In the genomic region with DNA sequence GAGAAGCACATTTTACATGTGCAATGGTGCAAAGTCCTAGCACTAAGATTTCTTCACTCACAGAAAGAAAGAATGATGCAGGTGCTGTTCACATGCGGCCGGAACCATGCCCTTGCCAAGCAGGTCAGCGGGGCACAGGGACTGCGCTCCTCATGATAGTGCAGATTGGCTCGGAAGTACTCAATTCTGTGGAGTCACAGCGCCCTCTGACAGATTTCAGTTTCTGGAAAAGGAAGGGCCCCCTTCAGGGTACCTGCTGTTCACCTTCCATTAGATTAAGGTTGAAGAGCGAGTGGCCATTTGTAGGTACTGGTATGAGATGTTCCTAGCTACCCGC, we compare ENCODE assay signal across 24 cellular contexts.
A peak's percentile ranks its signal among the peaks of the same experiment; 100 is the strongest.
DNase-seq lines count a peak whose midpoint lies in the region; ATAC-seq and TF ChIP-seq lines count a peak whose summit lies in the region.
"Had no signal": no experiment of that assay in that cellular context is flagged by ENCODE, and none has a peak within 500 bp of the region (broad histone marks: within the 10 kb centered on the region; RNA-seq: fewer than 3 reads in every experiment).

No MANE protein-coding gene starts in this region.

- H3K27me3 Mint-ChIP-seq in WTC11 (ENCODE audit: low read depth) (no peaks in the 10 kb centered on the region; the same call in 1 of the 2 replicates), type B pancreatic cell (no peaks in the 10 kb centered on the region)

- DNase-seq in NCI-H82 (lab: John Stamatoyannopoulos, UW) (peak; percentile 28), NCI-H82 treated with DMSO at 0.1 percent for 48 hours (lab: John Stamatoyannopoulos, UW; ENCODE audit: unreplicated experiment) (no peak), WTC11 (ENCODE audit: low spot score) (peak; percentile 21), left lobe of liver (ENCODE audit: low spot score) (peak; percentile 81), type B pancreatic cell (ENCODE audit: extremely low spot score, unreplicated experiment) (no peak), hepatic stellate cell (ENCODE audit: low spot score) (no peak), islet precursor cell (no peak)
- DNase-seq: activated CD4-positive, alpha-beta T cell treated with anti-CD3 and anti-CD28 coated beads for 36 hours; activated naive CD4-positive, alpha-beta T cell treated with anti-CD3 and anti-CD28 coated beads, Interleukin-2, amount 10 ng/mL, durations not matched to agents 7 days and 5 days; amniotic stem cell; DMS79; effector CD4-positive, alpha-beta T cell; naive B cell; NCI-H1417; NCI-H2029; NCI-H526; PC-9; stimulated activated CD4-positive, alpha-beta T cell treated with anti-CD3 and anti-CD28 coated beads, Interleukin-4, amount 100 ng/mL, for 24 hours had no signal

- H3K4me1 Mint-ChIP-seq in WTC11 (peaks cover 15% of the 10 kb centered on the region), type B pancreatic cell (ENCODE audit: unreplicated experiment) (peaks cover 21% of the 10 kb centered on the region)

- POLR2A ChIA-PET in WTC11 (lab: Charles Lee) = interaction anchor here (0.9 kb wide), 1 partner anchor 232 kb away, joined by 3 read pairs; a partner anchor contains a TSS

- H3K36me3 Mint-ChIP-seq in WTC11 = no peaks in the 10 kb centered on the region
- no peaks in the 10 kb centered on the region for H3K36me3 Mint-ChIP-seq in type B pancreatic cell
- H3K36me3 Mint-ChIP-seq: activated naive CD4-positive, alpha-beta T cell treated with anti-CD3 and anti-CD28 coated beads, Interleukin-2, amount 10 ng/mL, durations not matched to agents 7 days and 5 days; mesothelial cell of epicardium; naive B cell had no signal

- H3K9me3 Mint-ChIP-seq in WTC11 (no peaks in the 10 kb centered on the region), type B pancreatic cell (no peaks in the 10 kb centered on the region)
- H3K9me3 Mint-ChIP-seq: activated CD8-positive, alpha-beta T cell treated with anti-CD3 and anti-CD28 coated beads for 36 hours; activated naive CD4-positive, alpha-beta T cell treated with anti-CD3 and anti-CD28 coated beads, Interleukin-2, amount 10 ng/mL, durations not matched to agents 7 days and 5 days; mesothelial cell of epicardium; naive B cell; T-helper 2 cell treated with Interferon-gamma antibody and Interleukin-4, amounts not matched to agents 5 μg/mL and 100 μg/mL, for 36 hours had no signal

- H3K4me3 Mint-ChIP-seq in WTC11 = no peak overlapping the region
- no peak overlapping the region for H3K4me3 Mint-ChIP-seq in type B pancreatic cell
- H3K4me3 Mint-ChIP-seq: activated CD4-positive, alpha-beta T cell treated with anti-CD3 and anti-CD28 coated beads for 36 hours; activated CD8-positive, alpha-beta T cell treated with anti-CD3 and anti-CD28 coated beads for 36 hours; activated naive CD4-positive, alpha-beta T cell treated with anti-CD3 and anti-CD28 coated beads, Interleukin-2, amount 10 ng/mL, durations not matched to agents 7 days and 5 days; mesothelial cell of epicardium; naive B cell had no signal

- TF ChIP-seq CTCF in WTC11 (IDR thresholded peaks at IDR 0.05) (no peak), type B pancreatic cell (conservative IDR thresholded peaks at IDR 0.05) (no peak)

- ATAC-seq in WTC11 = peak; percentile 74
- ATAC-seq in left lobe of liver = peak; percentile 91
- no peak for ATAC-seq in GM21515 (IDR thresholded peaks at IDR 0.05; ENCODE audit: unreplicated experiment)
- ATAC-seq: activated CD4-positive, alpha-beta T cell treated with anti-CD3 and anti-CD28 coated beads for 36 hours; activated CD8-positive, alpha-beta T cell treated with anti-CD3 and anti-CD28 coated beads for 36 hours; Right ventricle myocardium inferior; sciatic nerve had no signal

- H3K27ac Mint-ChIP-seq in WTC11 = no peak overlapping the region
- no peak overlapping the region for H3K27ac Mint-ChIP-seq in type B pancreatic cell
- H3K27ac Mint-ChIP-seq: activated CD4-positive, alpha-beta T cell treated with anti-CD3 and anti-CD28 coated beads for 36 hours; activated naive CD4-positive, alpha-beta T cell treated with anti-CD3 and anti-CD28 coated beads, Interleukin-2, amount 10 ng/mL, durations not matched to agents 7 days and 5 days; naive B cell; T-helper 2 cell treated with Interferon-gamma antibody and Interleukin-4, amounts not matched to agents 5 μg/mL and 100 μg/mL, for 36 hours had no signal

- CTCF ChIA-PET in WTC11 (lab: Charles Lee) = interaction anchor here (0.9 to 1.2 kb wide), 2 partner anchors 226 to 318 kb away, joined by 3 to 4 read pairs; no protein-coding TSS in a partner anchor

TF ChIP-seq in WTC11, 78 proteins besides CTCF, POLR2A, EP300 and RAD21:
- no peak for TF ChIP-seq CREB1 (CRISPR knock-in tag; IDR thresholded peaks at IDR 0.05)
- no peak for TF ChIP-seq ATF1 (CRISPR knock-in tag; IDR thresholded peaks at IDR 0.05)
- TF ChIP-seq, protein P1, sequence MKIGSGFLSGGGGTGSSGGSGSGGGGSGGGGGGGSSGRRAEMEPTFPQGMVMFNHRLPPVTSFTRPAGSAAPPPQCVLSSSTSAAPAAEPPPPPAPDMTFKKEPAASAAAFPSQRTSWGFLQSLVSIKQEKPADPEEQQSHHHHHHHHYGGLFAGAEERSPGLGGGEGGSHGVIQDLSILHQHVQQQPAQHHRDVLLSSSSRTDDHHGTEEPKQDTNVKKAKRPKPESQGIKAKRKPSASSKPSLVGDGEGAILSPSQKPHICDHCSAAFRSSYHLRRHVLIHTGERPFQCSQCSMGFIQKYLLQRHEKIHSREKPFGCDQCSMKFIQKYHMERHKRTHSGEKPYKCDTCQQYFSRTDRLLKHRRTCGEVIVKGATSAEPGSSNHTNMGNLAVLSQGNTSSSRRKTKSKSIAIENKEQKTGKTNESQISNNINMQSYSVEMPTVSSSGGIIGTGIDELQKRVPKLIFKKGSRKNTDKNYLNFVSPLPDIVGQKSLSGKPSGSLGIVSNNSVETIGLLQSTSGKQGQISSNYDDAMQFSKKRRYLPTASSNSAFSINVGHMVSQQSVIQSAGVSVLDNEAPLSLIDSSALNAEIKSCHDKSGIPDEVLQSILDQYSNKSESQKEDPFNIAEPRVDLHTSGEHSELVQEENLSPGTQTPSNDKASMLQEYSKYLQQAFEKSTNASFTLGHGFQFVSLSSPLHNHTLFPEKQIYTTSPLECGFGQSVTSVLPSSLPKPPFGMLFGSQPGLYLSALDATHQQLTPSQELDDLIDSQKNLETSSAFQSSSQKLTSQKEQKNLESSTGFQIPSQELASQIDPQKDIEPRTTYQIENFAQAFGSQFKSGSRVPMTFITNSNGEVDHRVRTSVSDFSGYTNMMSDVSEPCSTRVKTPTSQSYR (CRISPR knock-in tag; IDR thresholded peaks at IDR 0.05) = no peak
- TF ChIP-seq, protein P2, sequence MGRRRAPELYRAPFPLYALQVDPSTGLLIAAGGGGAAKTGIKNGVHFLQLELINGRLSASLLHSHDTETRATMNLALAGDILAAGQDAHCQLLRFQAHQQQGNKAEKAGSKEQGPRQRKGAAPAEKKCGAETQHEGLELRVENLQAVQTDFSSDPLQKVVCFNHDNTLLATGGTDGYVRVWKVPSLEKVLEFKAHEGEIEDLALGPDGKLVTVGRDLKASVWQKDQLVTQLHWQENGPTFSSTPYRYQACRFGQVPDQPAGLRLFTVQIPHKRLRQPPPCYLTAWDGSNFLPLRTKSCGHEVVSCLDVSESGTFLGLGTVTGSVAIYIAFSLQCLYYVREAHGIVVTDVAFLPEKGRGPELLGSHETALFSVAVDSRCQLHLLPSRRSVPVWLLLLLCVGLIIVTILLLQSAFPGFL (CRISPR knock-in tag; IDR thresholded peaks at IDR 0.05; ENCODE audit: borderline replicate concordance) = no peak
- TF ChIP-seq, protein P3, sequence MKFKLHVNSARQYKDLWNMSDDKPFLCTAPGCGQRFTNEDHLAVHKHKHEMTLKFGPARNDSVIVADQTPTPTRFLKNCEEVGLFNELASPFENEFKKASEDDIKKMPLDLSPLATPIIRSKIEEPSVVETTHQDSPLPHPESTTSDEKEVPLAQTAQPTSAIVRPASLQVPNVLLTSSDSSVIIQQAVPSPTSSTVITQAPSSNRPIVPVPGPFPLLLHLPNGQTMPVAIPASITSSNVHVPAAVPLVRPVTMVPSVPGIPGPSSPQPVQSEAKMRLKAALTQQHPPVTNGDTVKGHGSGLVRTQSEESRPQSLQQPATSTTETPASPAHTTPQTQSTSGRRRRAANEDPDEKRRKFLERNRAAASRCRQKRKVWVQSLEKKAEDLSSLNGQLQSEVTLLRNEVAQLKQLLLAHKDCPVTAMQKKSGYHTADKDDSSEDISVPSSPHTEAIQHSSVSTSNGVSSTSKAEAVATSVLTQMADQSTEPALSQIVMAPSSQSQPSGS (CRISPR knock-in tag; IDR thresholded peaks at IDR 0.05; ENCODE audit: borderline replicate concordance, low read depth) = no peak

Comparison
In these comparisons a context has a peak if more than half of its experiments do, and no peak if none do; other contexts are left out.
1. DNase-seq: peak in NCI-H82 (single experiment), WTC11 (single experiment) and left lobe of liver (single experiment); none in NCI-H82 treated with DMSO at 0.1 percent for 48 hours (single experiment), type B pancreatic cell (single experiment), hepatic stellate cell (single experiment) and islet precursor cell (single experiment).